25 cellular contexts compared by ENCODE assay signal in the genomic region with DNA sequence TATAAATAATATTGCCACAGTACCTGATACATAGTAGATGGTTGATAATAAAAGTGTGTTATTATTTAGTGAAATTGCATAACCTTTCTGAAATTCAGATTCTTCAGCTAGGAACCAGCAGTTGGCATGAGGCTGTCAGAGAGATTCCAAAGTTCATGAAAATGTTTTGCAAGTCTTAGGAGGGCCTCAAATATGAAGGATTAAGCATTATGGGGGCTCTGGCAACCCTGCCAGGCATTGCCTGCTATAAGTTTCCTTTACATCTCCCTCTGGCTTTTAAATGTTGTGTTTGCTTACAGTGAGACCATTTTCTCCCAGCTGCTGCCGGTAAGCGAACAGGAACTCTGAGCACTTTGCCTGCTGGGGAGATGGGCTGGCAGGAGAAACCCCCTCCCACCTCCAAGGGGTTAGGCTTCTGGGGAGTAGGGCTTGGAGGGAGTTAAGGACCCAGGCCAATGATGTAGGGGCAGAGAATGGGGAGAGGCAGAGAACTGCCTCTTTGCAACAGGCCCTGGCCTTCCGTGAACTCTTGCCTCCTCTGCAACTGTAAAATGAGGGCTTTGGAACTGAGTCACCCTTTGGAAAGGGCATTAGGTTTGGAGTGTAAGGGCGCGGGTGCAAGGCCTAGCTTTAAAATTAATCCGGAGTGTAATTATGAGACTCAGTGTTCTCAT. TPM values are rescaled to one million over a fixed set of nuclear protein-coding genes. Genes with fewer than 3 reads are reported as not detected.
DNase-seq lines count a peak whose midpoint lies in the region; ATAC-seq and TF ChIP-seq lines count a peak whose summit lies in the region.
"Had no signal": no experiment of that assay in that cellular context is flagged by ENCODE, and none has a peak within 500 bp of the region (broad histone marks: within the 10 kb centered on the region; RNA-seq: fewer than 3 reads in every experiment).

No MANE protein-coding gene starts in this region.

- H3K4me3 Mint-ChIP-seq in Caco-2 (ENCODE audit: unreplicated experiment): no peak overlapping the region
- H3K4me3 Mint-ChIP-seq in glutamatergic neuron (ENCODE audit: unreplicated experiment): no peak overlapping the region
- H3K4me3 Mint-ChIP-seq: activated CD4-positive, alpha-beta memory T cell treated with anti-CD3 and anti-CD28 coated beads for 36 hours; mesothelial cell of epicardium; nephron; WTC11 had no signal

- H3K27me3 ChIP-seq in Caco-2 (replicated peaks; ENCODE audit: control insufficient read depth, insufficient read depth, low read length) (no peaks in the 10 kb centered on the region), MG63 (no peaks in the 10 kb centered on the region), fibroblast of lung (ENCODE audit: control insufficient read depth, insufficient read depth, low read length) (no peaks in the 10 kb centered on the region), neuronal stem cell (ENCODE audit: control insufficient read depth in 3 of 3, insufficient read depth in 3 of 3, low read depth in 1 of 3, low read length in 3 of 3) (no peaks in the 10 kb centered on the region), BE2C (no peaks in the 10 kb centered on the region)
- H3K27me3 ChIP-seq: ascending aorta, heart left ventricle, stomach, transverse colon had no signal

- no peak overlapping the region for H3K18ac ChIP-seq in neuronal stem cell (ENCODE audit: low read length)

- H3K23ac ChIP-seq in neuronal stem cell (ENCODE audit: low read depth, low read length, poor library complexity): no peak overlapping the region

- CTCF ChIA-PET in Caco-2 (lab: Charles Lee): no interaction called here

- H3K36me3 ChIP-seq in Caco-2 (ENCODE audit: control insufficient read depth, insufficient read depth, low read length) (no peaks in the 10 kb centered on the region), MG63 (no peaks in the 10 kb centered on the region), fibroblast of lung (ENCODE audit: control insufficient read depth, insufficient read depth, low read length) (no peaks in the 10 kb centered on the region), neuronal stem cell (replicated peaks in 1 of 2; ENCODE audit: control insufficient read depth in 2 of 2, insufficient read depth in 2 of 2, low read length in 2 of 2) (no peaks in the 10 kb centered on the region), BE2C (no peaks in the 10 kb centered on the region)
- H3K36me3 ChIP-seq: ascending aorta, heart left ventricle, stomach, transverse colon had no signal

- H3K27me3 Mint-ChIP-seq in Caco-2 (ENCODE audit: insufficient read depth, unreplicated experiment): no peaks in the 10 kb centered on the region
- no peaks in the 10 kb centered on the region for H3K27me3 Mint-ChIP-seq in glutamatergic neuron (ENCODE audit: unreplicated experiment)
- H3K27me3 Mint-ChIP-seq: activated CD4-positive, alpha-beta memory T cell treated with anti-CD3 and anti-CD28 coated beads for 36 hours had no signal

- H2BK5ac ChIP-seq in neuronal stem cell (ENCODE audit: low read length): no peak overlapping the region

- H3K4me1 Mint-ChIP-seq in Caco-2 (ENCODE audit: low read depth, unreplicated experiment): peaks cover 26% of the 10 kb centered on the region
- peaks cover 4% of the 10 kb centered on the region for H3K4me1 Mint-ChIP-seq in glutamatergic neuron (ENCODE audit: low read depth, unreplicated experiment)
- H3K4me1 Mint-ChIP-seq: nephron had no signal

- H3K9me3 ChIP-seq in Caco-2 (no peaks in the 10 kb centered on the region), MG63 (no peaks in the 10 kb centered on the region), fibroblast of lung (ENCODE audit: control insufficient read depth, insufficient read depth, low read depth, low read length) (no peaks in the 10 kb centered on the region), neuronal stem cell (replicated peaks in 1 of 2; ENCODE audit: control insufficient read depth in 2 of 2, insufficient read depth in 1 of 2, low read depth in 1 of 2, low read length in 2 of 2) (no peaks in the 10 kb centered on the region), BE2C (no peaks in the 10 kb centered on the region)
- H3K9me3 ChIP-seq: ascending aorta, heart left ventricle, stomach, transverse colon had no signal

- H3K27ac Mint-ChIP-seq in Caco-2 (ENCODE audit: unreplicated experiment) (peak overlapping the region; percentile 49), glutamatergic neuron (ENCODE audit: unreplicated experiment) (no peak overlapping the region)
- H3K27ac Mint-ChIP-seq: activated CD4-positive, alpha-beta memory T cell treated with anti-CD3 and anti-CD28 coated beads for 36 hours; mesothelial cell of epicardium; nephron; WTC11 had no signal

- H3K9me3 Mint-ChIP-seq in Caco-2 (ENCODE audit: unreplicated experiment) (no peaks in the 10 kb centered on the region), glutamatergic neuron (ENCODE audit: unreplicated experiment) (peaks cover 3% of the 10 kb centered on the region)
- H3K9me3 Mint-ChIP-seq: activated CD4-positive, alpha-beta memory T cell treated with anti-CD3 and anti-CD28 coated beads for 36 hours; mesothelial cell of epicardium; nephron; WTC11 had no signal

- H4K91ac ChIP-seq in neuronal stem cell (ENCODE audit: low read depth, low read length, poor library complexity): no peak overlapping the region

- BruUV-seq in Caco-2 (replicated peaks; lab: Mats Ljungman, UMichigan): no TSS peak

- H3K4ac ChIP-seq in neuronal stem cell (ENCODE audit: low read length): peak overlapping the region; percentile 53

- H3K4me3 ChIP-seq in Caco-2 (ENCODE audit: low read depth, low read length): no peak overlapping the region
- H3K4me3 ChIP-seq in MG63: no peak overlapping the region
- H3K4me3 ChIP-seq in fibroblast of lung (replicated peaks in 1 of 4; ENCODE audit: control extremely low read depth in 1 of 4, insufficient read depth in 1 of 4, low read depth in 3 of 4, low read length in 4 of 4): no peak overlapping the region
- no peak overlapping the region for H3K4me3 ChIP-seq in neuronal stem cell (ENCODE audit: low read length in 2 of 2)
- H3K4me3 ChIP-seq in BE2C (ENCODE audit: low read depth, low read length): no peak overlapping the region
- H3K4me3 ChIP-seq: ascending aorta, heart left ventricle, stomach, transverse colon had no signal

- H2BK12ac ChIP-seq in neuronal stem cell (ENCODE audit: low read length): no peak overlapping the region

- no peak overlapping the region for H2BK120ac ChIP-seq in neuronal stem cell (ENCODE audit: low read depth, low read length)

- no peaks in the 10 kb centered on the region for H3K79me2 ChIP-seq in fibroblast of lung (ENCODE audit: control insufficient read depth, insufficient read depth, low read length)

- intact Hi-C loops in Caco-2 (cut with micrococcal nuclease; ENCODE audit: unreplicated experiment): loop anchor here (5.0 kb wide), 2 partner anchors 33 to 113 kb away; a partner anchor contains a TSS

- whole genome bisulfite sequencing in neuronal stem cell (ENCODE audit: extremely low coverage in 2 of 2, insufficient read length in 2 of 2, insufficient replicate concordance in 1 of 2), 2 donors: no CpG with 5 or more reads among the region's 6 CpGs

- DNase-seq in Caco-2: no peak
- DNase-seq in MG63: peak; percentile 13
- DNase-seq in fibroblast of lung (ENCODE audit: low read depth in 2 of 2): peak in 1 of 2 donors; percentile 9
- no peak for DNase-seq in neuronal stem cell (ENCODE audit: low spot score)
- DNase-seq in BE2C: no peak
- no peak for DNase-seq in DMS 273 treated with DMSO at 0.1 percent for 48 hours (lab: John Stamatoyannopoulos, UW)
- DNase-seq in glutamatergic neuron: no peak
- DNase-seq: activated CD4-positive, alpha-beta memory T cell treated with anti-CD3 and anti-CD28 coated beads for 36 hours; activated naive CD4-positive, alpha-beta T cell treated with Interleukin-2 at 50 U/mL for 16 hours; central memory CD4-positive, alpha-beta T cell; heart left ventricle; left cardiac atrium; NCI-H187; NCI-H774; small intestine; stomach; T1000; transverse colon had no signal

- POLR2A ChIA-PET in Caco-2 (lab: Charles Lee): interaction anchor here (0.6 to 1.0 kb wide), 2 partner anchors 17 to 64 kb away, joined by 3 to 4 read pairs; no protein-coding TSS in a partner anchor

- H3K14ac ChIP-seq in neuronal stem cell (ENCODE audit: low read length): no peak overlapping the region

- H3K9ac ChIP-seq in fibroblast of lung (ENCODE audit: insufficient read depth, low read length) (no peak overlapping the region), neuronal stem cell (ENCODE audit: low read depth, low read length, poor library complexity) (no peak overlapping the region)

- H3K4me2 ChIP-seq in fibroblast of lung (ENCODE audit: extremely low read depth, insufficient read depth, low read length) (no peak overlapping the region), neuronal stem cell (ENCODE audit: insufficient read depth, low read length, poor library complexity, severe bottlenecking) (no peak overlapping the region)

- H3K36me3 Mint-ChIP-seq in Caco-2 (ENCODE audit: insufficient read depth, unreplicated experiment): no peaks in the 10 kb centered on the region
- no peaks in the 10 kb centered on the region for H3K36me3 Mint-ChIP-seq in glutamatergic neuron (ENCODE audit: unreplicated experiment)
- H3K36me3 Mint-ChIP-seq: activated CD4-positive, alpha-beta memory T cell treated with anti-CD3 and anti-CD28 coated beads for 36 hours; mesothelial cell of epicardium; WTC11 had no signal

- no peaks in the 10 kb centered on the region for H3K79me1 ChIP-seq in neuronal stem cell (ENCODE audit: low read depth, low read length)

- no peak overlapping the region for H2AK5ac ChIP-seq in neuronal stem cell (ENCODE audit: low read depth, low read length)

- no peak overlapping the region for H2BK15ac ChIP-seq in neuronal stem cell (ENCODE audit: low read length)

- TF ChIP-seq CTCF in Caco-2 (IDR thresholded peaks at IDR 0.05; ENCODE audit: insufficient read depth in 1 of 2, low read depth in 1 of 2, low read length in 1 of 2, severe bottlenecking in 1 of 2, unreplicated experiment in 1 of 2): no peak
- TF ChIP-seq CTCF in fibroblast of lung (conservative IDR thresholded peaks at IDR 0.05 in 1 of 2, IDR thresholded peaks at IDR 0.05 in 1 of 2; ENCODE audit: low read depth in 1 of 2, low read length in 2 of 2): no peak
- TF ChIP-seq CTCF in BE2C (IDR thresholded peaks at IDR 0.05; ENCODE audit: low read depth, low read length): no peak
- TF ChIP-seq CTCF in glutamatergic neuron (IDR thresholded peaks at IDR 0.05; ENCODE audit: partially characterized antibody, unreplicated experiment): no peak

- no peak for ATAC-seq in HG02870 (IDR thresholded peaks at IDR 0.05; ENCODE audit: unreplicated experiment)
- ATAC-seq: heart left ventricle, left cardiac atrium, Right ventricle myocardium inferior, WTC11 had no signal

- peaks cover 21% of the 10 kb centered on the region for H3K4me1 ChIP-seq in Caco-2
- no peaks in the 10 kb centered on the region for H3K4me1 ChIP-seq in fibroblast of lung (ENCODE audit: control insufficient read depth, extremely low read depth, insufficient read depth, low read length)
- peaks cover 0 to 4% of the 10 kb centered on the region in 2 donors for H3K4me1 ChIP-seq in neuronal stem cell (ENCODE audit: control insufficient read depth in 2 of 2, insufficient read depth in 1 of 2, low read depth in 1 of 2, low read length in 2 of 2)
- peaks cover 9% of the 10 kb centered on the region; the same call in 1 of the 2 replicates for H3K4me1 ChIP-seq in BE2C
- H3K4me1 ChIP-seq: ascending aorta, transverse colon had no signal

- H4K20me1 ChIP-seq in fibroblast of lung (ENCODE audit: control insufficient read depth, extremely low read depth, insufficient read depth, low read length): no peaks in the 10 kb centered on the region

- no peak overlapping the region for H4K8ac ChIP-seq in neuronal stem cell (ENCODE audit: low read depth, low read length)

- H2AFZ ChIP-seq in fibroblast of lung (ENCODE audit: low read length) (peak overlapping the region; percentile 35), neuronal stem cell (ENCODE audit: low read length) (peak overlapping the region; percentile 49)

- no peak overlapping the region for H3K27ac ChIP-seq in fibroblast of lung (ENCODE audit: insufficient read depth, low read length)
- no peak overlapping the region for H3K27ac ChIP-seq in neuronal stem cell (replicated peaks; ENCODE audit: low read length)
- H3K27ac ChIP-seq: ascending aorta, C4-2B, heart left ventricle, stomach, transverse colon had no signal

RNA-seq across cellular contexts. Expression of a gene that starts 33.2 kb away (rescaled TPM):
- total RNA-seq in Caco-2 (2022) (49.0 and 50.0 TPM in 2 replicates), fibroblast of lung (27.6 and 27.7 TPM in 2 replicates), glutamatergic neuron (ENCODE audit: unreplicated experiment) (55.3 TPM)
- total RNA-seq in MG63 (2014; rRNA removed; shearing (Covaris generic); ENCODE audit: low replicate concordance): 6.8 and 7.0 TPM in 2 replicates
- polyA plus RNA-seq in fibroblast of lung: 32.9 and 35.6 TPM in 2 replicates
- polyA plus RNA-seq in fibroblast of lung (2012): 23.7 and 27.9 TPM in 2 replicates
- polyA minus RNA-seq in fibroblast of lung (ENCODE audit: low replicate concordance): 10.5 and 12.6 TPM in 2 replicates
- 18.9 TPM for polyA plus RNA-seq in neuronal stem cell (2013, experiment 1 of 2)
- polyA plus RNA-seq in neuronal stem cell (2013, experiment 2 of 2): 18.8 TPM
- 24.0 TPM for polyA plus RNA-seq in BE2C (2012; ENCODE audit: insufficient read depth, insufficient read length, low read depth)

RNA-seq across cellular contexts. Expression of a gene that starts 36.6 kb away (rescaled TPM):
- 148 and 158 TPM in 2 replicates for total RNA-seq in Caco-2 (2022)
- 42.7 and 56.6 TPM in 2 replicates for total RNA-seq in MG63 (2014; rRNA removed; shearing (Covaris generic); ENCODE audit: low replicate concordance)
- total RNA-seq in fibroblast of lung: 23.4 and 32.4 TPM in 2 replicates
- 39.6 and 41.0 TPM in 2 replicates for polyA plus RNA-seq in fibroblast of lung
- polyA plus RNA-seq in fibroblast of lung (2012): 36.7 and 37.8 TPM in 2 replicates
- polyA minus RNA-seq in fibroblast of lung (ENCODE audit: low replicate concordance): 42.6 and 46.4 TPM in 2 replicates
- polyA plus RNA-seq in neuronal stem cell (2013, experiment 1 of 2): 17.5 TPM
- polyA plus RNA-seq in neuronal stem cell (2013, experiment 2 of 2): 18.2 TPM
- 18.2 TPM for polyA plus RNA-seq in BE2C (2012; ENCODE audit: insufficient read depth, insufficient read length, low read depth)
- 29.5 TPM for total RNA-seq in glutamatergic neuron (ENCODE audit: unreplicated experiment)

RNA-seq across cellular contexts. Expression of a gene that starts 36.7 kb away (rescaled TPM):
- total RNA-seq in Caco-2 (2022) (89.6 and 96.1 TPM in 2 replicates), fibroblast of lung (1.5 and 2.3 TPM in 2 replicates), glutamatergic neuron (ENCODE audit: unreplicated experiment) (34.9 TPM)
- 0.40 and 0.49 TPM in 2 replicates for total RNA-seq in MG63 (2014; rRNA removed; shearing (Covaris generic); ENCODE audit: low replicate concordance)
- 1.6 and 2.3 TPM in 2 replicates for polyA plus RNA-seq in fibroblast of lung
- polyA plus RNA-seq in fibroblast of lung (2012): 4.2 and 4.3 TPM in 2 replicates
- polyA minus RNA-seq in fibroblast of lung (ENCODE audit: low replicate concordance): 13.4 and 14.9 TPM in 2 replicates
- polyA plus RNA-seq in neuronal stem cell (2013, experiment 1 of 2): 35.6 TPM
- polyA plus RNA-seq in neuronal stem cell (2013, experiment 2 of 2): 34.8 TPM
- polyA plus RNA-seq in BE2C (2012; ENCODE audit: insufficient read depth, insufficient read length, low read depth): 15.5 TPM

Comparison
In these comparisons a context has a peak if more than half of its experiments do, and no peak if none do; other contexts are left out.
1. RNA of a gene that starts 36.7 kb away (total RNA-seq): 89.6 to 96.1 TPM in Caco-2 and 34.9 TPM in glutamatergic neuron (single experiment); 1.5 to 2.3 TPM in fibroblast of lung and 0.40 to 0.49 TPM in MG63; every median in the first group is over 10 times any median in the second.